ENCODE assay signal across 8 cellular contexts in the genomic region with DNA sequence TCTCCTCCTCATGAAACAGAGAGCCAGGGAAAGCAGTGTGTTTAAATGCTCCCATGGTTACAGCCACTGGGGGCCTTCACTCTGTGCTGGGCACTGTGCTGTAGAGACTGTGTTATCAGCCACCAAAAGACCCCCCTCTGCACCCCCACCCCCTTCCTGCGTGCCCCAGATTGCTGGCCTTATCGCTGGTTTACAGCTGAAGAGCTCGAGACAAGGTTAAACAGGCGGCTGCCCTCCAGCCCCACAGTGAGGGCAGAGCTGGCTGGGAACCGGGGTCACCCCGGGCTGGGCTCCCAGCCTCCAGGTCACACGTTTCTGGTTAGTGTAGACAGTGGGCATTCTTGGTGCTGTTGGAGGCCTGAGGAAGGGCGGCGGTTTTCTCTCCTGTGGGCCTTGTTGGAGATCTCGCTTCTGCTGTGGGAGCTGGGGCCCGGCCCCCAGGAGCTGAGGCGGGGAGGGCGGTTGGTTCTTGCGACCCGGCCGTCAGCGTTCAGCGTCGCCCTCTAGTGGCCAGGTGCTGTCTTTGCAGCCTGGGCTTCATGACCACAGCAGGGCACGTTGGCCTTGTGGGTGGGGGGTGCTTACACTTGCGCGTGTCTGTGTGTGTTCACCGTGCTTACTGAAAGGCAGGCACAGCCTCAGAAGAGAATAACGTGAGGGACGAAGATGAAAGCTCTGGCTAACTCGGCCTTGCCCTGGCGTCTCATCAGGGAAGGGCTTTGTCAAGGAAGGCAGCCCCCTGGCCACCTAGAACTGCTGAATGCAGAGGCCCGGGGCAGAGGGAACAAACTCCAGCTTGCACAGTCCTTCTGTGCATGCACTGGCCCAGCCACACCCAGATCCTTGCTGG. TPM values are rescaled to one million over a fixed set of nuclear protein-coding genes. Genes with fewer than 3 reads are reported as not detected.
DNase-seq lines count a peak whose midpoint lies in the region; ATAC-seq, FAIRE-seq and TF ChIP-seq lines count a peak whose summit lies in the region.

No MANE protein-coding gene starts in this region.

- peaks cover 13% of the 10 kb centered on the region for H3K4me1 Mint-ChIP-seq in Calu3 (ENCODE audit: low read depth, unreplicated experiment)

- peak overlapping the region; percentile 49 for H3K4me2 ChIP-seq in K562 (ENCODE audit: insufficient read depth, low read length)

- FAIRE-seq in HTR-8/SVneo (lab: Jason Lieb, UNC) (peak; percentile 62), K562 (lab: Jason Lieb, UNC) (peak; percentile 42)

- H4K20me1 ChIP-seq in K562 (replicated peaks; ENCODE audit: control insufficient read depth, insufficient read depth, low read length), result peaks cover 14% of the 10 kb centered on the region; the same call in 1 of the 2 replicates

- H3K4me3 Mint-ChIP-seq in Calu3 (ENCODE audit: low read depth, unreplicated experiment), result no peak overlapping the region

- no peak overlapping the region for H3K27ac Mint-ChIP-seq in Calu3 (ENCODE audit: unreplicated experiment)

- CTCF ChIA-PET in Calu3 (lab: Charles Lee) (interaction anchor here (0.6 to 2.5 kb wide), 6 partner anchors 12 to 721 kb away, joined by 4 to 20 read pairs (median 6); partner anchors contain the start of gene TBC1D22A), K562 (lab: Yijun Ruan, JAX; ENCODE audit: low intra/inter-chr PET ratio) (interaction anchor here (0.5 to 0.6 kb wide), 3 partner anchors 44 to 244 kb away, joined by 3 read pairs; no protein-coding TSS in a partner anchor)

- H3K9me3 Mint-ChIP-seq in Calu3 (ENCODE audit: low read depth, unreplicated experiment), result no peaks in the 10 kb centered on the region

- no peak for TF ChIP-seq POLR2A in K562 (conservative IDR thresholded peaks at IDR 0.05)

- peaks cover 5 to 21% of the 10 kb centered on the region in 2 experiments; a peak in 3 of 5 replicates for H3K4me1 ChIP-seq in K562 (replicated peaks in 1 of 2; ENCODE audit: control insufficient read depth in 2 of 2, insufficient read depth in 2 of 2, low read length in 2 of 2)

- H3K9me3 ChIP-seq in K562 (replicated peaks; ENCODE audit: control insufficient read depth, insufficient read depth, low read depth, low read length), result no peaks in the 10 kb centered on the region

- no peak overlapping the region; a peak in 1 of 4 replicates for H3K9ac ChIP-seq in K562 (ENCODE audit: insufficient read depth in 1 of 2, low read depth in 2 of 2, low read length in 2 of 2)

- TF ChIP-seq CTCF in Calu3 (IDR thresholded peaks at IDR 0.05; ENCODE audit: unreplicated experiment), result peak; percentile 96
- TF ChIP-seq CTCF in VCaP (conservative IDR thresholded peaks at IDR 0.05), result peak; percentile 88
- TF ChIP-seq CTCF in K562 (IDR thresholded peaks at IDR 0.05 in 2 of 3, conservative IDR thresholded peaks at IDR 0.05 in 1 of 3; ENCODE audit: insufficient read depth in 2 of 3, low read depth in 1 of 3, low read length in 3 of 3), result peak; percentile 75 to 91 (median 77)

- intact Hi-C loops in Calu3 (cut with micrococcal nuclease; ENCODE audit: unreplicated experiment) (loop anchor here (2.0 kb wide), 1 partner anchor 64 kb away; the partner anchor contains the start of gene CERK), K562 (cut with micrococcal nuclease) (no loop called here)

- peak; percentile 69 for DNase-seq in Calu3
- DNase-seq in HTR-8/SVneo (ENCODE audit: insufficient read length, low spot score), result peak; percentile 56
- DNase-seq in K562 (ENCODE audit: extremely low read depth in 1 of 4, low spot score in 3 of 4), result peak; percentile 71 to 80 (median 75)
- DNase-seq in kidney tubule cell (ENCODE audit: low spot score), result peak; percentile 64
- peak; percentile 39 for DNase-seq in stimulated activated CD8-positive, alpha-beta memory T cell treated with anti-CD3 and anti-CD28 coated beads, Interleukin-15, amount 100 ng/mL, for 1 hour (ENCODE audit: low read depth)
- DNase-seq in hippocampal formation (lab: John Stamatoyannopoulos, UW), result no peak

- 0 out of 2 replicates have a peak, but pooled peaks have one; percentile 9 for TF ChIP-seq EP300 in K562 (IDR thresholded peaks at IDR 0.05; ENCODE audit: low read length)

- TF ChIP-seq RAD21 in K562 (CRISPR knock-in tag; conservative IDR thresholded peaks at IDR 0.05 in 1 of 2, IDR thresholded peaks at IDR 0.05 in 1 of 2), result peak in 1 of 2 experiments; percentile 67; a peak in 2 of 4 replicates

- ATAC-seq in K562 (peak; percentile 87), HG02588 (IDR thresholded peaks at IDR 0.05; ENCODE audit: unreplicated experiment) (no peak)

- H2AFZ ChIP-seq in K562 (ENCODE audit: low read depth, low read length), result no peak overlapping the region; the same call in 1 of the 2 replicates

- POLR2A ChIA-PET in K562 (lab: Yijun Ruan, JAX), result interaction anchor here (0.6 to 1.3 kb wide), 3 partner anchors 9 to 1293 kb away, joined by 3 to 4 read pairs (median 3); no protein-coding TSS in a partner anchor

- H3K27ac ChIP-seq in VCaP (no peak overlapping the region), K562 (ENCODE audit: extremely low read depth, low read depth, low read length) (no peak overlapping the region)

- no peaks in the 10 kb centered on the region for H3K27me3 Mint-ChIP-seq in Calu3 (ENCODE audit: unreplicated experiment)

- H3K9me1 ChIP-seq in K562 (ENCODE audit: control insufficient read depth, insufficient read depth, low read length), result peaks cover 7% of the 10 kb centered on the region

- peaks cover 17% of the 10 kb centered on the region; the same call in 1 of the 3 replicates for H3K36me3 ChIP-seq in K562 (ENCODE audit: control insufficient read depth, insufficient read depth, low read length)

- no TSS peak for BruUV-seq in Calu3 (replicated peaks; lab: Mats Ljungman, UMichigan)
- BruUV-seq in K562 (replicated peaks; lab: Mats Ljungman, UMichigan), result no TSS peak

- no peaks in the 10 kb centered on the region for H3K27me3 ChIP-seq in K562 (ENCODE audit: control insufficient read depth in 2 of 2, insufficient read depth in 2 of 2, low read length in 2 of 2)

- in situ Hi-C loops in K562 (cut with MboI), result no loop called here

- no peaks in the 10 kb centered on the region; the same call in 1 of the 3 replicates for H3K79me2 ChIP-seq in K562 (ENCODE audit: control insufficient read depth, insufficient read depth, low read length)

- no peak overlapping the region for H3K4me3 ChIP-seq in K562

- WGBS in K562 (ENCODE audit: insufficient coverage, low coverage, missing lambda C conversion rate), result 10% methylated on average over 9 of the region's 28 CpGs

- H3K36me3 Mint-ChIP-seq in Calu3 (ENCODE audit: insufficient read depth, unreplicated experiment), result peaks cover 18% of the 10 kb centered on the region

TF ChIP-seq in K562, 482 proteins besides CTCF, POLR2A, EP300 and RAD21 (continues in another document):
- TF ChIP-seq, protein P1, sequence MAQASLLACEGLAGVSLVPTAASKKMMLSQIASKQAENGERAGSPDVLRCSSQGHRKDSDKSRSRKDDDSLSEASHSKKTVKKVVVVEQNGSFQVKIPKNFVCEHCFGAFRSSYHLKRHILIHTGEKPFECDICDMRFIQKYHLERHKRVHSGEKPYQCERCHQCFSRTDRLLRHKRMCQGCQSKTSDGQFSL (CRISPR knock-in tag; IDR thresholded peaks at IDR 0.05), result peak; percentile 79
- TF ChIP-seq, protein P1 (tag; IDR thresholded peaks at IDR 0.05), result no peak
- no peak for TF ChIP-seq KAT7 (CRISPR knock-in tag; IDR thresholded peaks at IDR 0.05; ENCODE audit: borderline replicate concordance)
- TF ChIP-seq NFATC3 (IDR thresholded peaks at IDR 0.05), result no peak
- no peak for TF ChIP-seq ZNF41 (CRISPR knock-in tag; conservative IDR thresholded peaks at IDR 0.05)
- TF ChIP-seq CEBPB (tag; IDR thresholded peaks at IDR 0.05), result no peak
- TF ChIP-seq ARID3B (CRISPR knock-in tag; IDR thresholded peaks at IDR 0.05; ENCODE audit: borderline replicate concordance), result no peak
- peak; percentile 27 for TF ChIP-seq CCNT2 (IDR thresholded peaks at IDR 0.05; ENCODE audit: borderline replicate concordance, extremely low read depth, insufficient read length, low read depth, low read length)
- TF ChIP-seq ZEB2 (IDR thresholded peaks at IDR 0.05), result no peak
- TF ChIP-seq HDAC2 (IDR thresholded peaks at IDR 0.05), result 0 out of 2 replicates have a peak, but pooled peaks have one; percentile 33

RNA-seq across cellular contexts. Expression of gene TBC1D22A, which starts 40.8 kb away (rescaled TPM):
- total RNA-seq in Calu3 (2022) (27.6 and 28.2 TPM in 2 replicates), K562 (2014; rRNA removed) (5.2 and 8.2 TPM in 2 replicates), K562 (2014; rRNA removed; fragmentation: Illumina TruSeq; extraction: Trizol) (1.9 and 2.4 TPM in 2 replicates), K562 (2015; rRNA removed; fragmentation: Illumina TruSeq; extraction: Trizol) (3.1 and 3.3 TPM in 2 replicates), K562 (2021) (11.5 and 12.6 TPM in 2 replicates)
- 31.5 and 43.3 TPM in 2 replicates for total RNA-seq in K562 (2011; cell fraction: chromatin; rRNA removed; ENCODE audit: low replicate concordance)
- 21.1 and 22.2 TPM in 2 replicates for total RNA-seq in K562 (2011; cell fraction: nucleolus; rRNA removed)
- 21.2 and 22.4 TPM in 2 replicates for total RNA-seq in K562 (2011; cell fraction: nucleoplasm; rRNA removed)
- polyA plus RNA-seq in K562 (2011; rRNA removed) (7.5 and 10.0 TPM in 2 replicates), K562 (2014; fragmentation: Illumina TruSeq; extraction: Trizol) (5.6 and 5.8 TPM in 2 replicates), K562 (2014; fragmentation: Nextera tagmentation; extraction: Ambion mirVana) (under 1 TPM; 0.20 to 0.34 TPM), K562 (2014; rRNA removed) (7.1 and 7.9 TPM in 2 replicates)
- polyA plus RNA-seq in K562 (2011; cell fraction: cytosol; rRNA removed), result 7.8 and 8.5 TPM in 2 replicates
- 9.0 and 10.7 TPM in 2 replicates for polyA plus RNA-seq in K562 (2011; cell fraction: nucleus; rRNA removed)
- 8.6 and 10.2 TPM in 2 replicates for polyA plus RNA-seq in K562 (2012)
- 8.5 and 9.0 TPM in 2 replicates for polyA minus RNA-seq in K562 (2011; rRNA and poly(A)+ RNA removed)
- 5.6 and 15.4 TPM in 2 replicates for polyA minus RNA-seq in K562 (2011; cell fraction: cytosol; rRNA and poly(A)+ RNA removed)
- polyA minus RNA-seq in K562 (2011; cell fraction: nucleus; rRNA and poly(A)+ RNA removed), result 7.1 and 12.8 TPM in 2 replicates

Comparison
In these comparisons a context has a peak if more than half of its experiments do, and no peak if none do; other contexts are left out.
1. DNase-seq: peak in Calu3 (single experiment), HTR-8/SVneo (single experiment), K562 (4 of 4), kidney tubule cell (single experiment) and stimulated activated CD8-positive, alpha-beta memory T cell treated with anti-CD3 and anti-CD28 coated beads, Interleukin-15, amount 100 ng/mL, for 1 hour (single experiment); none in hippocampal formation (0 of 2).
2. Peak in every context shown above with its lines, with median percentiles within 50 percentile points of each other: CTCF ChIP-seq.